In genomic region chr1:56709269-56709880, GRCh38 we compare ENCODE assay signal across 8 cellular contexts.
DNase-seq lines count a peak whose midpoint lies in the region; ATAC-seq and TF ChIP-seq lines count a peak whose summit lies in the region.

No MANE protein-coding gene starts in this region.

- H3K27ac ChIP-seq in body of pancreas, result no peak overlapping the region
- no peak overlapping the region for H3K27ac ChIP-seq in tibial nerve

- TF ChIP-seq CTCF in body of pancreas (IDR thresholded peaks at IDR 0.05) (peak in 6 of 7 experiments; percentile 49 to 62 (median 55)), tibial nerve (IDR thresholded peaks at IDR 0.05) (peak; percentile 44 to 63 (median 58))

- no peaks in the 10 kb centered on the region for H3K27me3 ChIP-seq in body of pancreas
- no peaks in the 10 kb centered on the region for H3K27me3 ChIP-seq in tibial nerve

- H3K4me1 ChIP-seq in body of pancreas (no peaks in the 10 kb centered on the region), tibial nerve (no peaks in the 10 kb centered on the region)

- ATAC-seq in HG02852 (IDR thresholded peaks at IDR 0.05; ENCODE audit: unreplicated experiment), result peak; percentile 44
- no peak for ATAC-seq in body of pancreas

- TF ChIP-seq POLR2A in body of pancreas (IDR thresholded peaks at IDR 0.05), result no peak
- no peak for TF ChIP-seq POLR2A in tibial nerve (IDR thresholded peaks at IDR 0.05)

- no peak for TF ChIP-seq EP300 in tibial nerve (IDR thresholded peaks at IDR 0.05)

- WGBS in body of pancreas, 2 donors, result 5 to 8% methylated on average over 2 of the region's 2 CpGs
- 9 to 20% methylated on average over 2 of the region's 2 CpGs for WGBS in tibial nerve, 2 donors

- no peaks in the 10 kb centered on the region for H3K9me3 ChIP-seq in body of pancreas
- H3K9me3 ChIP-seq in tibial nerve, result no peaks in the 10 kb centered on the region

- H3K4me3 ChIP-seq in body of pancreas, result no peak overlapping the region
- no peak overlapping the region for H3K4me3 ChIP-seq in tibial nerve

- DNase-seq in SIG-M5 treated with dmso at 0.1 percent for 504 hours (lab: John Stamatoyannopoulos, UW; ENCODE audit: unreplicated experiment), result peak; percentile 36
- DNase-seq in SIG-M5 (lab: John Stamatoyannopoulos, UW), result no peak
- DNase-seq in NCI-H446 (lab: John Stamatoyannopoulos, UW), result peak; percentile 75 to 80
- peak in 2 of 4 donors; percentile 4 to 14 for DNase-seq in body of pancreas
- peak; percentile 49 for DNase-seq in iris pigment epithelial cell (ENCODE audit: low read depth)
- peak in 1 of 2 donors; percentile 73 for DNase-seq in tibial nerve (ENCODE audit: low spot score in 2 of 2)
- DNase-seq in NK-92 (lab: John Stamatoyannopoulos, UW; ENCODE audit: unreplicated experiment), result no peak

- intact Hi-C loops in body of pancreas (cut with DNase I), result no loop called here

- H3K36me3 ChIP-seq in body of pancreas (replicated peaks in 1 of 2; ENCODE audit: insufficient read depth in 1 of 2, low read depth in 2 of 2), result no peaks in the 10 kb centered on the region
- H3K36me3 ChIP-seq in tibial nerve, result peaks cover 0 to 28% (median 0%) of the 10 kb centered on the region in 3 donors

Comparison
In these comparisons a context has a peak if more than half of its experiments do, and no peak if none do; other contexts are left out.
1. DNase-seq: peak in SIG-M5 treated with dmso at 0.1 percent for 504 hours (single experiment), NCI-H446 (2 of 2) and iris pigment epithelial cell (single experiment); none in SIG-M5 (single experiment) and NK-92 (single experiment).